ENCODE assay signal across 19 cellular contexts in the genomic region with DNA sequence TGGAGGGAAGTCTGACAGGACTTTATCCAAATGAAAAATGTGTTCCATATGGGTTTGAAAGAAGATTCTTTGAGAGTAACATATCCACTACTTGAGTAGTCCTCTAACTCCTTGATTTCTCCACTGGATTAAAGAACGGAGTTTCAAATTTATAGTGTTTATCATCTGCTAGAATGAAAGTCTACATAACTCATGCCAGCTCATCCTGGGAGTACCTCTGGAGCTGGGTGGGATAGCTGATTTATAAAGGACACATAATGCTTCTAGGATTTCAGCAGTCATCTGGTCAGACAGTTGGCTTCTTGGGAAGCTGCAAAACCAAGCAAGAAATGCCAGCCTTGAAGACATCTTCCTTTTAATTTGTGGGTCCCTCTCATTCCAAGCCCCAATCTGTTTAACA. TPM values are rescaled to one million over a fixed set of nuclear protein-coding genes. Genes with fewer than 3 reads are reported as not detected.
DNase-seq lines count a peak whose midpoint lies in the region; ATAC-seq, FAIRE-seq and TF ChIP-seq lines count a peak whose summit lies in the region.
"Had no signal": no experiment of that assay in that cellular context is flagged by ENCODE, and none has a peak within 500 bp of the region (broad histone marks: within the 10 kb centered on the region; RNA-seq: fewer than 3 reads in every experiment).

No MANE protein-coding gene starts in this region.

- H3K9me3 Mint-ChIP-seq in natural killer cell (no peaks in the 10 kb centered on the region), mesothelial cell of epicardium (no peaks in the 10 kb centered on the region)
- H3K9me3 Mint-ChIP-seq in natural killer cell treated with Interleukin-12 subunit alpha and Interleukin-12 subunit beta and Interleukin-15 and Interleukin-18, amount 100 ng/mL, for 72 hours: no peaks in the 10 kb centered on the region
- H3K9me3 Mint-ChIP-seq: activated CD4-positive, alpha-beta memory T cell treated with anti-CD3 and anti-CD28 coated beads for 36 hours; activated naive CD4-positive, alpha-beta T cell treated with anti-CD3 and anti-CD28 coated beads, Interleukin-2, amount 50 U/mL, for 24 hours; activated T-cell treated with anti-CD3 and anti-CD28 coated beads, Interleukin-2, amount 50 U/mL, for 24 hours; CD8-positive, alpha-beta T cell; naive thymus-derived CD8-positive, alpha-beta T cell had no signal

- H3K27ac ChIP-seq in GM12878 (ENCODE audit: control insufficient read depth, insufficient read depth): no peak overlapping the region
- peak overlapping the region; percentile 14 to 27 for H3K27ac ChIP-seq in uterus
- H3K27ac ChIP-seq: esophagus squamous epithelium had no signal

- H3K36me3 Mint-ChIP-seq in natural killer cell (peaks cover 5% of the 10 kb centered on the region), mesothelial cell of epicardium (no peaks in the 10 kb centered on the region)
- H3K36me3 Mint-ChIP-seq in natural killer cell treated with Interleukin-12 subunit alpha and Interleukin-12 subunit beta and Interleukin-15 and Interleukin-18, amount 100 ng/mL, for 72 hours: peaks cover 4% of the 10 kb centered on the region

- no peak for FAIRE-seq in GM12878 (lab: Jason Lieb, UNC)

- H3K9ac ChIP-seq in GM12878 (ENCODE audit: control insufficient read depth, insufficient read depth, low read length): no peak overlapping the region

- peaks cover 45% of the 10 kb centered on the region for H3K79me2 ChIP-seq in GM12878 (ENCODE audit: control insufficient read depth, insufficient read depth, low read length)

- H3K36me3 ChIP-seq in GM12878 (ENCODE audit: control insufficient read depth in 2 of 2, insufficient read depth in 2 of 2, low read length in 1 of 2) (peaks cover 0 to 5% of the 10 kb centered on the region in 2 experiments; a peak in 1 of 4 replicates), uterus (no peaks in the 10 kb centered on the region)
- H3K36me3 ChIP-seq: breast epithelium, esophagus squamous epithelium had no signal

- H3K9me3 ChIP-seq in GM12878 (replicated peaks; ENCODE audit: control insufficient read depth, insufficient read depth, low read length): no peaks in the 10 kb centered on the region
- H3K9me3 ChIP-seq in uterus: no peaks in the 10 kb centered on the region
- H3K9me3 ChIP-seq: breast epithelium, esophagus squamous epithelium, MG63 had no signal

- ATAC-seq in natural killer cell: no peak
- ATAC-seq in natural killer cell treated with Interleukin-12 subunit alpha and Interleukin-12 subunit beta and Interleukin-15 and Interleukin-18, amount 100 ng/mL, for 72 hours: no peak
- ATAC-seq in GM12878: no peak
- ATAC-seq in HG03469 (IDR thresholded peaks at IDR 0.05; ENCODE audit: unreplicated experiment): no peak
- ATAC-seq: CD8-positive, alpha-beta T cell; left ventricle myocardium superior; naive thymus-derived CD8-positive, alpha-beta T cell; stimulated activated naive CD8-positive, alpha-beta T cell treated with anti-CD3 and anti-CD28 coated beads, Interleukin-15, Interleukin-2, amounts not matched to agents 100 U/mL and 50 U/mL, for 24 hours had no signal

- H3K4me3 Mint-ChIP-seq in natural killer cell (no peak overlapping the region), mesothelial cell of epicardium (no peak overlapping the region)
- H3K4me3 Mint-ChIP-seq in natural killer cell treated with Interleukin-12 subunit alpha and Interleukin-12 subunit beta and Interleukin-15 and Interleukin-18, amount 100 ng/mL, for 72 hours: no peak overlapping the region
- H3K4me3 Mint-ChIP-seq: activated CD4-positive, alpha-beta memory T cell treated with anti-CD3 and anti-CD28 coated beads for 36 hours; activated naive CD4-positive, alpha-beta T cell treated with anti-CD3 and anti-CD28 coated beads, Interleukin-2, amount 50 U/mL, for 24 hours; activated T-cell treated with anti-CD3 and anti-CD28 coated beads, Interleukin-2, amount 50 U/mL, for 24 hours; CD8-positive, alpha-beta T cell had no signal

- no peak overlapping the region for H2AFZ ChIP-seq in GM12878 (ENCODE audit: control insufficient read depth, low read depth, low read length)

- TF ChIP-seq CTCF in natural killer cell (IDR thresholded peaks at IDR 0.05): no peak
- TF ChIP-seq CTCF in GM12878 (IDR thresholded peaks at IDR 0.05 in 2 of 3, conservative IDR thresholded peaks at IDR 0.05 in 1 of 3; ENCODE audit: control insufficient read depth in 2 of 3, extremely low read depth in 1 of 3, insufficient read depth in 1 of 3, low read depth in 3 of 3, low read length in 3 of 3): no peak
- TF ChIP-seq CTCF in uterus (IDR thresholded peaks at IDR 0.05): no peak
- no peak for TF ChIP-seq CTCF in mesothelial cell of epicardium (IDR thresholded peaks at IDR 0.05; ENCODE audit: unreplicated experiment)

- in situ Hi-C loops in GM12878 (cut with MboI): no loop called here

- CTCF ChIA-PET in GM12878 (lab: Yijun Ruan, JAX): interaction anchor here (0.7 to 7.2 kb wide), 16 partner anchors 9 to 256 kb away, joined by 3 to 71 read pairs (median 4); no protein-coding TSS in a partner anchor

- no peak for TF ChIP-seq RAD21 in GM12878 (IDR thresholded peaks at IDR 0.05; ENCODE audit: insufficient read depth, low read depth, low read length)

- SMC1A ChIA-PET in GM12878 (lab: Charles Lee; ENCODE audit: uncharacterized antibody, unreplicated experiment): interaction anchor here (0.9 to 8.4 kb wide), 18 partner anchors 8 to 211 kb away, joined by 3 to 97 read pairs (median 6); no protein-coding TSS in a partner anchor

- no peak for TF ChIP-seq POLR2A in GM12878 (IDR thresholded peaks at IDR 0.05; ENCODE audit: low read depth, low read length)
- no peak for TF ChIP-seq POLR2A in uterus (IDR thresholded peaks at IDR 0.05)

- POLR2A ChIA-PET in GM12878 (lab: Charles Lee): interaction anchor here (0.7 to 6.2 kb wide), 6 partner anchors 8 to 155 kb away, joined by 3 to 51 read pairs (median 3); a partner anchor contains a TSS

- peak overlapping the region; percentile 60 for H3K4me2 ChIP-seq in GM12878 (ENCODE audit: control insufficient read depth, insufficient read depth)

- no TSS peak for BruUV-seq in GM12878 (replicated peaks; lab: Mats Ljungman, UMichigan)

- H3K4me3 ChIP-seq in GM12878 (0 out of 2 replicates have a peak overlapping the region, but pooled peaks have one; percentile 21), uterus (no peak overlapping the region)
- H3K4me3 ChIP-seq: esophagus squamous epithelium, MG63 had no signal

- peaks cover 0 to 4% of the 10 kb centered on the region in 2 experiments; a peak in 1 of 4 replicates for H3K27me3 ChIP-seq in GM12878 (replicated peaks in 1 of 2; ENCODE audit: control insufficient read depth in 2 of 2, insufficient read depth in 2 of 2, low read length in 1 of 2)
- no peaks in the 10 kb centered on the region for H3K27me3 ChIP-seq in uterus
- H3K27me3 ChIP-seq: breast epithelium had no signal

- no peaks in the 10 kb centered on the region for H3K27me3 Mint-ChIP-seq in natural killer cell (ENCODE audit: low read depth in 2 of 2)
- H3K27me3 Mint-ChIP-seq in natural killer cell treated with Interleukin-12 subunit alpha and Interleukin-12 subunit beta and Interleukin-15 and Interleukin-18, amount 100 ng/mL, for 72 hours: no peaks in the 10 kb centered on the region
- peaks cover 60% of the 10 kb centered on the region for H3K27me3 Mint-ChIP-seq in mesothelial cell of epicardium (ENCODE audit: low read depth)
- H3K27me3 Mint-ChIP-seq: activated naive CD4-positive, alpha-beta T cell treated with anti-CD3 and anti-CD28 coated beads, Interleukin-2, amount 50 U/mL, for 24 hours; naive thymus-derived CD8-positive, alpha-beta T cell had no signal

- no peak for TF ChIP-seq EP300 in GM12878 (IDR thresholded peaks at IDR 0.05; ENCODE audit: borderline replicate concordance in 1 of 2, control insufficient read depth in 1 of 2, low read depth in 2 of 2, low read length in 2 of 2)

- H3K27ac Mint-ChIP-seq in natural killer cell (peak overlapping the region; percentile 89 to 92), mesothelial cell of epicardium (no peak overlapping the region)
- H3K27ac Mint-ChIP-seq in natural killer cell treated with Interleukin-12 subunit alpha and Interleukin-12 subunit beta and Interleukin-15 and Interleukin-18, amount 100 ng/mL, for 72 hours: peak overlapping the region in 1 of 2 donors; percentile 77
- H3K27ac Mint-ChIP-seq: activated CD4-positive, alpha-beta memory T cell treated with anti-CD3 and anti-CD28 coated beads for 36 hours; activated naive CD4-positive, alpha-beta T cell treated with anti-CD3 and anti-CD28 coated beads, Interleukin-2, amount 50 U/mL, for 24 hours; activated T-cell treated with anti-CD3 and anti-CD28 coated beads, Interleukin-2, amount 50 U/mL, for 24 hours had no signal

- RAD21 ChIA-PET in GM12878 (lab: Charles Lee; ENCODE audit: unreplicated experiment): interaction anchor here (1.1 to 6.4 kb wide), 9 partner anchors 8 to 211 kb away, joined by 3 to 51 read pairs (median 6); no protein-coding TSS in a partner anchor

- intact Hi-C loops in natural killer cell (cut with micrococcal nuclease) (loop anchor here (5.0 to 10.0 kb wide), 3 partner anchors 191 to 664 kb away; a partner anchor contains a TSS), GM12878 (cut with micrococcal nuclease; ENCODE audit: unreplicated experiment) (loop anchor here (2.0 to 5.0 kb wide), 3 partner anchors 34 to 211 kb away; no protein-coding TSS in a partner anchor), uterus (cut with DNase I; ENCODE audit: low total_unique reads) (no loop called here)

- no peak for DNase-seq in natural killer cell
- DNase-seq in natural killer cell treated with Interleukin-12 subunit alpha and Interleukin-12 subunit beta and Interleukin-15 and Interleukin-18, amount 100 ng/mL, for 72 hours (ENCODE audit: low spot score): no peak
- no peak for DNase-seq in GM12878 (ENCODE audit: low read depth, low spot score)
- peak; percentile 18 for DNase-seq in left kidney (ENCODE audit: low read depth, low spot score)
- DNase-seq in uterus: no peak
- no peak for DNase-seq in dedifferentiated amniotic fluid mesenchymal stem cell (ENCODE audit: extremely low spot score)
- no peak for DNase-seq in mesothelial cell of epicardium (ENCODE audit: low spot score in 2 of 2, unreplicated experiment in 2 of 2)
- DNase-seq: activated CD4-positive, alpha-beta memory T cell treated with anti-CD3 and anti-CD28 coated beads for 36 hours; activated T-cell treated with anti-CD3 and anti-CD28 coated beads, Interleukin-2, amount 50 U/mL, for 24 hours; CD8-positive, alpha-beta T cell; esophagus squamous epithelium; left ventricle myocardium superior; naive thymus-derived CD8-positive, alpha-beta T cell; NCI-H1694; stimulated activated naive CD8-positive, alpha-beta T cell treated with anti-CD3 and anti-CD28 coated beads, Interleukin-15, Interleukin-2, amounts not matched to agents 100 U/mL and 50 U/mL, for 24 hours had no signal

- H4K20me1 ChIP-seq in GM12878 (ENCODE audit: control insufficient read depth, insufficient read depth): no peaks in the 10 kb centered on the region; the same call in 1 of the 2 replicates

- 96% methylated on average over 1 of the region's 1 CpG for WGBS in GM12878 (ENCODE audit: insufficient coverage, insufficient replicate concordance, low lambda C conversion rate, missing lambda C conversion rate)

- peaks cover 16% of the 10 kb centered on the region for H3K4me1 ChIP-seq in GM12878 (ENCODE audit: control insufficient read depth, insufficient read depth, low read length)
- H3K4me1 ChIP-seq in uterus: peaks cover 4 to 10% of the 10 kb centered on the region in 2 donors

- H3K4me1 Mint-ChIP-seq in natural killer cell (peaks cover 71 to 77% of the 10 kb centered on the region in 2 donors), mesothelial cell of epicardium (peaks cover 50% of the 10 kb centered on the region)
- H3K4me1 Mint-ChIP-seq in natural killer cell treated with Interleukin-12 subunit alpha and Interleukin-12 subunit beta and Interleukin-15 and Interleukin-18, amount 100 ng/mL, for 72 hours (ENCODE audit: low read depth in 2 of 2): peaks cover 53 to 64% of the 10 kb centered on the region in 2 donors

RNA-seq across cellular contexts. Expression of a gene that starts 3.1 kb away (rescaled TPM):
- 10 to 100 TPM; 77.0 to 92.6 (median 77.6) TPM for total RNA-seq in natural killer cell
- 10 to 100 TPM; 32.2 to 44.1 TPM for total RNA-seq in natural killer cell treated with Interleukin-12 subunit alpha and Interleukin-12 subunit beta and Interleukin-15 and Interleukin-18, amount 100 ng/mL, for 72 hours
- total RNA-seq in GM12878 (2013; cell fraction: nucleolus; rRNA removed): 33.0 and 34.5 TPM in 2 replicates
- total RNA-seq in GM12878 (2014; rRNA removed): 18.1 and 18.6 TPM in 2 replicates
- 15.3 and 15.5 TPM in 2 replicates for total RNA-seq in GM12878 (2014; rRNA removed; fragmentation: Illumina TruSeq; extraction: Trizol)
- 26.0 and 27.9 TPM in 2 replicates for total RNA-seq in GM12878 (2021)
- 14.5 TPM for polyA plus RNA-seq in GM12878 (2011; ENCODE audit: low read depth)
- 21.2 and 27.6 TPM in 2 replicates for polyA plus RNA-seq in GM12878 (2011; rRNA removed)
- 13.9 and 16.9 TPM in 2 replicates for polyA plus RNA-seq in GM12878 (2011; cell fraction: cytosol; rRNA removed)
- polyA plus RNA-seq in GM12878 (2011; cell fraction: nucleus; rRNA removed): 19.5 and 23.5 TPM in 2 replicates
- 18.7 and 18.9 TPM in 2 replicates for polyA plus RNA-seq in GM12878 (2012)
- polyA plus RNA-seq in GM12878 (2014; fragmentation: Illumina TruSeq; extraction: Trizol): 24.9 and 35.4 TPM in 2 replicates
- 1 to 10 TPM; 4.5 to 4.8 TPM for polyA plus RNA-seq in GM12878 (2014; fragmentation: Nextera tagmentation; extraction: Ambion mirVana)
- 14.9 and 15.7 TPM in 2 replicates for polyA plus RNA-seq in GM12878 (2014; rRNA removed)
- polyA plus RNA-seq in GM12878 (2016; fragmentation: Nextera tagmentation; extraction: Ambion mirVana): 10 to 100 TPM in 1 of 2 experiments, 1 to 10 TPM in 1; 3.9 to 11.5 TPM
- polyA minus RNA-seq in GM12878 (2011; rRNA and poly(A)+ RNA removed): 41.3 and 55.4 TPM in 2 replicates
- 6.8 and 8.8 TPM in 2 replicates for polyA minus RNA-seq in GM12878 (2011; cell fraction: cytosol; rRNA and poly(A)+ RNA removed)
- 10.9 and 19.5 TPM in 2 replicates for polyA minus RNA-seq in GM12878 (2011; cell fraction: nucleus; rRNA and poly(A)+ RNA removed)
- total RNA-seq in uterus: 10 to 100 TPM in 2 of 4 donors, 1 to 10 TPM in 2; 5.6 to 22.9 (median 14.4) TPM
- total RNA-seq in mesothelial cell of epicardium: 13.5 to 14.5 TPM (median 13.9 TPM) in 3 replicates
